Comparison of ENCODE assay signal across 8 cellular contexts in genomic region chr1:245156041-245156735, GRCh38. TPM values are rescaled to one million over a fixed set of nuclear protein-coding genes. Genes with fewer than 3 reads are reported as not detected.
DNase-seq lines count a peak whose midpoint lies in the region; ATAC-seq and TF ChIP-seq lines count a peak whose summit lies in the region.

No MANE protein-coding gene starts in this region.

- H3K27ac ChIP-seq in psoas muscle (no peak overlapping the region), urinary bladder (ENCODE audit: low read depth) (no peak overlapping the region)

- no peaks in the 10 kb centered on the region for H3K9me3 Mint-ChIP-seq in T-helper 1 cell treated with Interleukin-12 subunit alpha and Interleukin-12 subunit beta and Interleukin-4 antibody, amounts not matched to agents 30 μg/mL and 1 μg/mL, for 36 hours

- H3K27me3 Mint-ChIP-seq in T-helper 1 cell treated with Interleukin-12 subunit alpha and Interleukin-12 subunit beta and Interleukin-4 antibody, amounts not matched to agents 30 μg/mL and 1 μg/mL, for 36 hours (ENCODE audit: low read depth), result peaks cover 70% of the 10 kb centered on the region

- no peak overlapping the region for H3K27ac Mint-ChIP-seq in T-helper 1 cell treated with Interleukin-12 subunit alpha and Interleukin-12 subunit beta and Interleukin-4 antibody, amounts not matched to agents 30 μg/mL and 1 μg/mL, for 36 hours

- peak; percentile 91 for DNase-seq in NCI-H128 (lab: John Stamatoyannopoulos, UW; ENCODE audit: unreplicated experiment)
- peak; percentile 70 for DNase-seq in amniotic epithelial cell (ENCODE audit: low read depth)
- peak; percentile 90 for DNase-seq in left ventricle myocardium superior
- DNase-seq in psoas muscle, result peak; percentile 77 to 88

- H3K4me1 ChIP-seq in psoas muscle, result peaks cover 29% of the 10 kb centered on the region
- no peaks in the 10 kb centered on the region for H3K4me1 ChIP-seq in urinary bladder (ENCODE audit: insufficient read depth)

- peaks cover 0 to 86% (median 20%) of the 10 kb centered on the region in 3 donors for H3K27me3 ChIP-seq in psoas muscle (ENCODE audit: insufficient read depth in 3 of 3, low read length in 2 of 3)

- TF ChIP-seq CTCF in GM12874 (IDR thresholded peaks at IDR 0.05; ENCODE audit: insufficient read depth, low read depth, low read length) (peak; percentile 85), psoas muscle (IDR thresholded peaks at IDR 0.05) (peak; percentile 71)

- no peaks in the 10 kb centered on the region for H3K36me3 Mint-ChIP-seq in T-helper 1 cell treated with Interleukin-12 subunit alpha and Interleukin-12 subunit beta and Interleukin-4 antibody, amounts not matched to agents 30 μg/mL and 1 μg/mL, for 36 hours (ENCODE audit: low read depth)

- intact Hi-C loops in left ventricle myocardium superior (cut with micrococcal nuclease) (loop anchor here (10.0 kb wide), 1 partner anchor 229 kb away; no protein-coding TSS in a partner anchor), psoas muscle (cut with DNase I) (loop anchor here (2.0 to 10.0 kb wide), 2 partner anchors 1299 to 1337 kb away; no protein-coding TSS in a partner anchor)

- H3K9me3 ChIP-seq in psoas muscle, result no peaks in the 10 kb centered on the region

- 0 to 1% (median 1%) methylated on average over 47 to 74 of the region's 74 CpGs for WGBS in psoas muscle, 3 donors
- WGBS in urinary bladder, result under 1% methylated on average over 74 of the region's 74 CpGs

- H3K4me3 ChIP-seq in psoas muscle (peak overlapping the region; percentile 64), urinary bladder (ENCODE audit: low read depth, low read length) (peak overlapping the region; percentile 67)

- H3K36me3 ChIP-seq in psoas muscle (ENCODE audit: insufficient read depth in 1 of 2, low read depth in 1 of 2) (no peaks in the 10 kb centered on the region), urinary bladder (ENCODE audit: insufficient read depth) (no peaks in the 10 kb centered on the region)

- H3K4me1 Mint-ChIP-seq in T-helper 1 cell treated with Interleukin-12 subunit alpha and Interleukin-12 subunit beta and Interleukin-4 antibody, amounts not matched to agents 30 μg/mL and 1 μg/mL, for 36 hours (ENCODE audit: low read depth), result peaks cover 18% of the 10 kb centered on the region

- ATAC-seq in HG02759 (IDR thresholded peaks at IDR 0.05; ENCODE audit: unreplicated experiment), result peak; percentile 93
- peak; percentile 92 for ATAC-seq in left ventricle myocardium superior
- peak; percentile 87 to 92 (median 90) for ATAC-seq in psoas muscle

- H3K4me3 Mint-ChIP-seq in T-helper 1 cell treated with Interleukin-12 subunit alpha and Interleukin-12 subunit beta and Interleukin-4 antibody, amounts not matched to agents 30 μg/mL and 1 μg/mL, for 36 hours, result peak overlapping the region; percentile 71

RNA-seq across cellular contexts. Expression of gene KIF26B, which starts 1.4 kb away (rescaled TPM):
- 3.1 TPM for total RNA-seq in left ventricle myocardium superior
- under 1 TPM; 0.06 to 0.32 (median 0.12) TPM for total RNA-seq in psoas muscle
- polyA plus RNA-seq in psoas muscle, result under 1 TPM; 0.01 to 0.05 (median 0.03) TPM
- total RNA-seq in urinary bladder, result 12.2 TPM
- polyA plus RNA-seq in urinary bladder, result 0.62 TPM
